29 cellular contexts compared by ENCODE assay signal in genomic region chr6:153325661-153326060, GRCh38.
"Had no signal": no experiment of that assay in that cellular context is flagged by ENCODE, and none has a peak within 500 bp of the region (broad histone marks: within the 10 kb centered on the region; RNA-seq: fewer than 3 reads in every experiment).

No MANE protein-coding gene starts in this region.

- H3K27me3 ChIP-seq: colonic mucosa, dorsolateral prefrontal cortex, esophagus muscularis mucosa, esophagus squamous epithelium, foreskin keratinocyte, gastrocnemius medialis, gastroesophageal sphincter, heart left ventricle, heart right ventricle, hepatocyte had no signal

- H3K27ac Mint-ChIP-seq: dendritic cell treated with granulocyte-macrophage colony-stimulating factor and Interleukin-4, amounts not matched to agents 40 ng/mL and 50 ng/mL, for 4 days; effector memory CD8-positive, alpha-beta T cell; endodermal cell had no signal

- DNase-seq: colonic mucosa; cortex of kidney; dermis blood vessel endothelial cell; dorsolateral prefrontal cortex; effector CD4-positive, alpha-beta T cell; effector CD8-positive, alpha-beta T cell; effector memory CD4-positive, alpha-beta T cell; effector memory CD8-positive, alpha-beta T cell; endodermal cell; erythroblast; esophagus squamous epithelium; foreskin fibroblast; foreskin keratinocyte; foreskin melanocyte; gastrocnemius medialis; glutamatergic neuron; head of caudate nucleus; heart left ventricle; heart right ventricle had no signal

- H3K27me3 Mint-ChIP-seq: dendritic cell treated with granulocyte-macrophage colony-stimulating factor and Interleukin-4, amounts not matched to agents 40 ng/mL and 50 ng/mL, for 4 days; effector memory CD8-positive, alpha-beta T cell had no signal

- FAIRE-seq: endometrium, endothelial cell of umbilical vein, frontal cortex had no signal

- H3K9me3 ChIP-seq: colonic mucosa, esophagus muscularis mucosa, esophagus squamous epithelium, gastrocnemius medialis, gastroesophageal sphincter, heart left ventricle, heart right ventricle had no signal

- H3K4me2 ChIP-seq: hepatocyte had no signal

- H3K4me1 ChIP-seq: colonic mucosa, esophagus muscularis mucosa, esophagus squamous epithelium, foreskin keratinocyte, gastrocnemius medialis, gastroesophageal sphincter, heart left ventricle, heart right ventricle had no signal

- ATAC-seq: effector memory CD8-positive, alpha-beta T cell; esophagus mucosa; foreskin keratinocyte; gastrocnemius medialis; gastroesophageal sphincter; heart left ventricle; heart right ventricle had no signal

- H3K27ac ChIP-seq: colonic mucosa, coronary artery, dorsolateral prefrontal cortex, epithelial cell of prostate, esophagus muscularis mucosa, esophagus squamous epithelium, foreskin keratinocyte, gastrocnemius medialis, gastroesophageal sphincter, heart left ventricle, heart right ventricle, hepatocyte had no signal

- H3K36me3 ChIP-seq: colonic mucosa, esophagus muscularis mucosa, esophagus squamous epithelium, gastrocnemius medialis, gastroesophageal sphincter, heart left ventricle, heart right ventricle had no signal

- H3K4me1 Mint-ChIP-seq: endodermal cell had no signal

- H3K4me3 ChIP-seq: colonic mucosa, coronary artery, dorsolateral prefrontal cortex, esophagus muscularis mucosa, esophagus squamous epithelium, gastrocnemius medialis, gastroesophageal sphincter, heart left ventricle, heart right ventricle, hepatocyte had no signal

- H3K4me3 Mint-ChIP-seq: dendritic cell treated with granulocyte-macrophage colony-stimulating factor and Interleukin-4, amounts not matched to agents 40 ng/mL and 50 ng/mL, for 4 days; effector memory CD8-positive, alpha-beta T cell; endodermal cell had no signal

- H2AFZ ChIP-seq: hepatocyte had no signal

- H3K9me3 Mint-ChIP-seq: dendritic cell treated with granulocyte-macrophage colony-stimulating factor and Interleukin-4, amounts not matched to agents 40 ng/mL and 50 ng/mL, for 4 days; endodermal cell had no signal

- H3K79me2 ChIP-seq: hepatocyte had no signal
